In the genomic region with DNA sequence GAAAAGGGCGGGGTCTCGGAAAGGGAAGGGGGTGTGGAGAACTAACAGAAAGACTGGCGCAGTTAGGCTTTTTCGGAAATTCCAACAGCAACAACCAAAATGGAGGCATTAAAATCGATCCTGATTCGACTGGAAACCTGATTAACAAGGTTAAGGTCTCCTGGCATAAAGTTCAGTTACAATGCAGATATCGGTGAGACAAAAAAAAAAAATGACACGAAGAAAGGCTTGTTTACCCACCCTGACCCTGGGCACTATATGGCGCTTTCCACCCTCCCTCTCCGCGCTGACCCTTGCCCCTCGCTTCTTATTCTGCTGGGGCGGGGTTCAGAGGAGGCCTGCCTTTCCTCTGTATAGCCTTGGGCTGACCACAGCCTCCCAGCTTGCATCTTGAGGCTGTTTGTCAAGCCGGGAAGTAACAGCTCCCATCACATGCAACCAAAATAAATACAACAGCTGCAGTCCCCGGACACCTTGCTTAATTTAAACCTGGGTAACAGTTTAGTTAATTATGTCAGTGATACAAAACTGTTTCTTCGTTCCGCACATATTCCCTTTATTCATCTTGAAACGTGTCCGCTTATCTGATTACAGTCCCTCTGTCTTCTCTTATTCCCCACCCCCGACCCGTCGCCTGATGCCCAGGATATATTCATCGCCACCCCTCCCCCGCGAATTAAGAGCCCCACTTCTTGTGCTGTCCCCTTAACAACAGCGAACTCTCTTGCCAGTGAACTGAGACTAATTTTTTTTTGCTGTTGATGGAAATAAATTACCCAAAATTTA, we compare ENCODE assay signal across 8 cellular contexts. TPM values are rescaled to one million over a fixed set of nuclear protein-coding genes. Genes with fewer than 3 reads are reported as not detected.
DNase-seq lines count a peak whose midpoint lies in the region; ATAC-seq, FAIRE-seq and TF ChIP-seq lines count a peak whose summit lies in the region.

No MANE protein-coding gene starts in this region.

- DNase-seq in AG09319 (ENCODE audit: extremely low read depth, low read depth) (peak; percentile 63), RCC 7860 (ENCODE audit: low spot score) (peak; percentile 40), foreskin keratinocyte (peak; percentile 41 to 76), tibial artery (peak; percentile 81 to 87)
- peak in 3 of 4 experiments; percentile 7 to 45 (median 31) for DNase-seq in activated naive CD4-positive, alpha-beta T cell (lab: John Stamatoyannopoulos, UW)

- peak overlapping the region; percentile 88 for H2AFZ ChIP-seq in neural cell (ENCODE audit: low read depth, low read length)

- H4K20me1 ChIP-seq in neural cell (ENCODE audit: insufficient read depth): no peaks in the 10 kb centered on the region

- peaks cover 3% of the 10 kb centered on the region for H3K9me3 ChIP-seq in neural cell (ENCODE audit: low read length)
- peaks cover 0 to 3% (median 0%) of the 10 kb centered on the region in 3 donors for H3K9me3 ChIP-seq in tibial artery

- H3K4me3 ChIP-seq in neural cell (ENCODE audit: low read length): peak overlapping the region; percentile 84
- peak overlapping the region; percentile 58 to 62 for H3K4me3 ChIP-seq in tibial artery

- peak; percentile 10 for TF ChIP-seq EP300 in neural cell (conservative IDR thresholded peaks at IDR 0.05; ENCODE audit: poor library complexity, severe bottlenecking)

- peak; percentile 10 for ATAC-seq in GM18873 (IDR thresholded peaks at IDR 0.05; ENCODE audit: low FRiP score, unreplicated experiment)
- peak; percentile 7 for ATAC-seq in HG03442 (IDR thresholded peaks at IDR 0.05; ENCODE audit: unreplicated experiment)
- ATAC-seq in foreskin keratinocyte: peak; percentile 15

- peaks cover 4% of the 10 kb centered on the region for H3F3A ChIP-seq in neural cell (ENCODE audit: insufficient read depth, low read length, poor library complexity, severe bottlenecking)

- H3K4me1 ChIP-seq in foreskin keratinocyte (peaks cover 28% of the 10 kb centered on the region), tibial artery (peaks cover 0 to 53% (median 24%) of the 10 kb centered on the region in 4 donors)

- H3K4me2 ChIP-seq in neural cell (ENCODE audit: low read length): peak overlapping the region; percentile 67

- H3K9ac ChIP-seq in neural cell (ENCODE audit: low read length): peak overlapping the region; percentile 94

- intact Hi-C loops in tibial artery (cut with DNase I; ENCODE audit: low total_unique reads): no loop called here

- TF ChIP-seq RAD21 in neural cell (conservative IDR thresholded peaks at IDR 0.05): no peak

- H3K79me2 ChIP-seq in neural cell (replicated peaks; ENCODE audit: insufficient read depth, low read length): peaks cover 35% of the 10 kb centered on the region

- TF ChIP-seq CTCF in AG09319 (IDR thresholded peaks at IDR 0.05; ENCODE audit: low read depth, low read length) (no peak), foreskin keratinocyte (conservative IDR thresholded peaks at IDR 0.05) (no peak), neural cell (IDR thresholded peaks at IDR 0.05; ENCODE audit: poor library complexity, severe bottlenecking) (no peak), tibial artery (IDR thresholded peaks at IDR 0.05) (no peak)

- no peaks in the 10 kb centered on the region for H3K9me2 ChIP-seq in neural cell (ENCODE audit: insufficient read depth, low read length)

- H3K27ac ChIP-seq in foreskin keratinocyte (peak overlapping the region; percentile 93), neural cell (ENCODE audit: low read length) (peak overlapping the region; percentile 99), tibial artery (peak overlapping the region; percentile 97 to 100)

- FAIRE-seq in RCC 7860 (lab: Jason Lieb, UNC): no peak

- no peaks in the 10 kb centered on the region for H3K36me3 ChIP-seq in neural cell (ENCODE audit: insufficient read depth, low read length)
- H3K36me3 ChIP-seq in tibial artery: no peaks in the 10 kb centered on the region

- H3K27me3 ChIP-seq in foreskin keratinocyte (no peaks in the 10 kb centered on the region), neural cell (ENCODE audit: insufficient read depth, low read depth, low read length) (no peaks in the 10 kb centered on the region), tibial artery (no peaks in the 10 kb centered on the region)

TF ChIP-seq in neural cell, 6 proteins besides CTCF, POLR2A, EP300 and RAD21:
- TF ChIP-seq SMC3 (conservative IDR thresholded peaks at IDR 0.05; ENCODE audit: poor library complexity) (peak; percentile 40), EZH2 (IDR thresholded peaks at IDR 0.05; ENCODE audit: borderline replicate concordance, insufficient read depth, low read length, poor library complexity, severe bottlenecking) (no peak), TAF1 (IDR thresholded peaks at IDR 0.05; ENCODE audit: low read depth) (peak; percentile 15), POLR2AphosphoS5 (IDR thresholded peaks at IDR 0.05) (no peak), MXI1 (conservative IDR thresholded peaks at IDR 0.05; ENCODE audit: poor library complexity, severe bottlenecking) (no peak)
- TF ChIP-seq, protein P1, sequence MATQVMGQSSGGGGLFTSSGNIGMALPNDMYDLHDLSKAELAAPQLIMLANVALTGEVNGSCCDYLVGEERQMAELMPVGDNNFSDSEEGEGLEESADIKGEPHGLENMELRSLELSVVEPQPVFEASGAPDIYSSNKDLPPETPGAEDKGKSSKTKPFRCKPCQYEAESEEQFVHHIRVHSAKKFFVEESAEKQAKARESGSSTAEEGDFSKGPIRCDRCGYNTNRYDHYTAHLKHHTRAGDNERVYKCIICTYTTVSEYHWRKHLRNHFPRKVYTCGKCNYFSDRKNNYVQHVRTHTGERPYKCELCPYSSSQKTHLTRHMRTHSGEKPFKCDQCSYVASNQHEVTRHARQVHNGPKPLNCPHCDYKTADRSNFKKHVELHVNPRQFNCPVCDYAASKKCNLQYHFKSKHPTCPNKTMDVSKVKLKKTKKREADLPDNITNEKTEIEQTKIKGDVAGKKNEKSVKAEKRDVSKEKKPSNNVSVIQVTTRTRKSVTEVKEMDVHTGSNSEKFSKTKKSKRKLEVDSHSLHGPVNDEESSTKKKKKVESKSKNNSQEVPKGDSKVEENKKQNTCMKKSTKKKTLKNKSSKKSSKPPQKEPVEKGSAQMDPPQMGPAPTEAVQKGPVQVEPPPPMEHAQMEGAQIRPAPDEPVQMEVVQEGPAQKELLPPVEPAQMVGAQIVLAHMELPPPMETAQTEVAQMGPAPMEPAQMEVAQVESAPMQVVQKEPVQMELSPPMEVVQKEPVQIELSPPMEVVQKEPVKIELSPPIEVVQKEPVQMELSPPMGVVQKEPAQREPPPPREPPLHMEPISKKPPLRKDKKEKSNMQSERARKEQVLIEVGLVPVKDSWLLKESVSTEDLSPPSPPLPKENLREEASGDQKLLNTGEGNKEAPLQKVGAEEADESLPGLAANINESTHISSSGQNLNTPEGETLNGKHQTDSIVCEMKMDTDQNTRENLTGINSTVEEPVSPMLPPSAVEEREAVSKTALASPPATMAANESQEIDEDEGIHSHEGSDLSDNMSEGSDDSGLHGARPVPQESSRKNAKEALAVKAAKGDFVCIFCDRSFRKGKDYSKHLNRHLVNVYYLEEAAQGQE (IDR thresholded peaks at IDR 0.05; ENCODE audit: borderline replicate concordance): peak; percentile 47

RNA-seq across cellular contexts. Expression of a gene that starts 0.8 kb away (rescaled TPM):
- 39.0 and 41.1 TPM in 2 replicates for total RNA-seq in foreskin keratinocyte
- polyA plus RNA-seq in foreskin keratinocyte (8.8 and 10.2 TPM in 2 replicates), neural cell (127 and 142 TPM in 2 replicates)
- 275 and 324 TPM in 2 replicates for polyA minus RNA-seq in neural cell

Comparison
In these comparisons a context has a peak if more than half of its experiments do, and no peak if none do; other contexts are left out.
1. Peak in every context shown above with its lines: DNase-seq, ATAC-seq, H3K4me3 ChIP-seq and H3K27ac ChIP-seq.
2. DNase-seq: peak in every context shown above with its lines; median percentile 84 in tibial artery; 63 in AG09319; 58 in foreskin keratinocyte; 40 in RCC 7860; 31 in activated naive CD4-positive, alpha-beta T cell.
3. RNA of a gene that starts 0.8 kb away (polyA plus RNA-seq): 127 to 142 TPM in neural cell; 8.8 to 10.2 TPM in foreskin keratinocyte; every median in the first group is over 10 times any median in the second.